In genomic region chr14:89544636-89545301, GRCh38 we compare ENCODE assay signal across 14 cellular contexts.
DNase-seq lines count a peak whose midpoint lies in the region; ATAC-seq and TF ChIP-seq lines count a peak whose summit lies in the region.
"Had no signal": no experiment of that assay in that cellular context is flagged by ENCODE, and none has a peak within 500 bp of the region (broad histone marks: within the 10 kb centered on the region; RNA-seq: fewer than 3 reads in every experiment).

No MANE protein-coding gene starts in this region.

- no TSS peak for BruUV-seq in IMR-90 (replicated peaks; lab: Mats Ljungman, UMichigan)

- TF ChIP-seq POLR2A in IMR-90 (IDR thresholded peaks at IDR 0.05; ENCODE audit: low read depth, low read length) = no peak

- no peak overlapping the region for H3K4me2 ChIP-seq in IMR-90 (ENCODE audit: low read depth, low read length)
- H3K4me2 ChIP-seq in mesendoderm (ENCODE audit: low read length) = no peak overlapping the region

- intact Hi-C loops in IMR-90 (cut with micrococcal nuclease) = loop anchor here (5.0 kb wide), 2 partner anchors 303 to 368 kb away; no protein-coding TSS in a partner anchor

- H2BK5ac ChIP-seq in IMR-90 (ENCODE audit: low read depth, low read length, poor library complexity, severe bottlenecking) = no peak overlapping the region
- H2BK5ac ChIP-seq in mesendoderm (ENCODE audit: low read length) = no peak overlapping the region

- in situ Hi-C loops in IMR-90 (cut with MboI; ENCODE audit: low sequenced_read_pairs) = no loop called here

- H4K5ac ChIP-seq in IMR-90 (ENCODE audit: low read depth, low read length) (no peak overlapping the region), mesendoderm (ENCODE audit: low read length) (no peak overlapping the region)

- H3K18ac ChIP-seq in IMR-90 (ENCODE audit: low read depth, low read length) (no peak overlapping the region), mesendoderm (ENCODE audit: low read length) (peak overlapping the region; percentile 28)

- H3K9me1 ChIP-seq in IMR-90 (ENCODE audit: insufficient read depth, low read length) = peaks cover 5% of the 10 kb centered on the region

- H3K9me3 ChIP-seq in IMR-90 (ENCODE audit: control insufficient read depth, insufficient read depth, low read length) = no peaks in the 10 kb centered on the region
- H3K9me3 ChIP-seq: neutrophil had no signal

- H4K8ac ChIP-seq in IMR-90 (ENCODE audit: low read depth in 2 of 2, low read length in 2 of 2) (no peak overlapping the region), mesendoderm (ENCODE audit: low read depth, low read length) (no peak overlapping the region)

- no peak overlapping the region for H3K56ac ChIP-seq in IMR-90 (ENCODE audit: extremely low read depth, insufficient read depth, low read length)
- H3K56ac ChIP-seq in mesendoderm (ENCODE audit: low read length) = no peak overlapping the region

- WGBS in IMR-90 (ENCODE audit: extremely low coverage in 2 of 2, insufficient read length in 1 of 2), 2 experiments = 100% methylated on average over 1 of the region's 6 CpGs; no CpG with 5 or more reads in 1 of the 2 experiments
- WGBS in mesendoderm (ENCODE audit: extremely low coverage, insufficient coverage, low lambda C conversion rate) = no CpG with 5 or more reads among the region's 6 CpGs

- no peak overlapping the region for H2BK120ac ChIP-seq in IMR-90 (ENCODE audit: low read depth, low read length)
- H2BK120ac ChIP-seq in mesendoderm (ENCODE audit: low read depth, low read length) = no peak overlapping the region

- TF ChIP-seq RAD21 in IMR-90 (IDR thresholded peaks at IDR 0.05; ENCODE audit: low read length) = no peak

- H3K4ac ChIP-seq in IMR-90 (ENCODE audit: low read depth, low read length) = no peak overlapping the region; the same call in 1 of the 2 replicates
- no peak overlapping the region for H3K4ac ChIP-seq in mesendoderm (ENCODE audit: low read depth, low read length)

- no peak for TF ChIP-seq CTCF in IMR-90 (conservative IDR thresholded peaks at IDR 0.05; ENCODE audit: low read depth, low read length)

- H2AK9ac ChIP-seq in IMR-90 (replicated peaks; ENCODE audit: low read depth, low read length, poor library complexity) = no peak overlapping the region

- H3K23ac ChIP-seq in IMR-90 (ENCODE audit: low read depth, low read length) (no peak overlapping the region), mesendoderm (ENCODE audit: low read length) (no peak overlapping the region)

- no peak for ATAC-seq in IMR-90 (ENCODE audit: low read depth)
- no peak for ATAC-seq in HG02885 (IDR thresholded peaks at IDR 0.05; ENCODE audit: poor library complexity, unreplicated experiment)
- ATAC-seq in HG03045 (IDR thresholded peaks at IDR 0.05; ENCODE audit: unreplicated experiment) = no peak
- no peak for ATAC-seq in HG02763 (IDR thresholded peaks at IDR 0.05; ENCODE audit: unreplicated experiment)

- no peak overlapping the region for H3K27ac ChIP-seq in IMR-90 (ENCODE audit: insufficient read depth, low read length)
- no peak overlapping the region for H3K27ac ChIP-seq in epithelial cell of prostate
- H3K27ac ChIP-seq in mesendoderm (ENCODE audit: low read depth, low read length) = no peak overlapping the region
- H3K27ac ChIP-seq: neutrophil had no signal

- H3K36me3 ChIP-seq in IMR-90 (ENCODE audit: control insufficient read depth, insufficient read depth, low read length) = peaks cover 1% of the 10 kb centered on the region; the same call in 1 of the 2 replicates
- H3K36me3 ChIP-seq in mesendoderm (ENCODE audit: control insufficient read depth, insufficient read depth, low read length) = no peaks in the 10 kb centered on the region
- H3K36me3 ChIP-seq: neutrophil had no signal

- no peak overlapping the region for H3K4me3 ChIP-seq in IMR-90 (ENCODE audit: insufficient read depth, low read depth, low read length)
- no peak overlapping the region for H3K4me3 ChIP-seq in mesendoderm (ENCODE audit: low read length)

- H2AFZ ChIP-seq in IMR-90 (replicated peaks; ENCODE audit: low read length, poor library complexity) = no peak overlapping the region

- DNase-seq in ELR (ENCODE audit: low read depth) (peak; percentile 36), IMR-90 (peak; percentile 47), epithelial cell of prostate (ENCODE audit: low read depth, low spot score) (peak; percentile 24), mesendoderm (no peak)
- DNase-seq: activated CD4-positive, alpha-beta memory T cell treated with anti-CD3 and anti-CD28 coated beads for 36 hours; caudate nucleus; kidney; NCI-H446; Right ventricle myocardium superior; T-helper 1 cell had no signal

- no peak overlapping the region; the same call in 1 of the 2 replicates for H4K91ac ChIP-seq in IMR-90 (ENCODE audit: insufficient read depth, low read depth, low read length)

- dilution Hi-C loops in IMR-90 (cut with HindIII; ENCODE audit: low sequenced_read_pairs, unreplicated experiment) = no loop called here

- no peak overlapping the region; the same call in 1 of the 2 replicates for H3K14ac ChIP-seq in IMR-90 (replicated peaks; ENCODE audit: low read depth, low read length)

- CTCF ChIA-PET in IMR-90 (lab: Yijun Ruan, JAX) = interaction anchor here (0.6 to 0.8 kb wide), 2 partner anchors 370 to 1228 kb away, joined by 3 read pairs; no protein-coding TSS in a partner anchor

- POLR2A ChIA-PET in IMR-90 (lab: Charles Lee; ENCODE audit: unreplicated experiment) = no interaction called here

- H3K79me1 ChIP-seq in IMR-90 (ENCODE audit: low read depth in 1 of 2, low read length in 2 of 2) (peaks cover 15 to 39% of the 10 kb centered on the region in 2 experiments), mesendoderm (ENCODE audit: low read length) (no peaks in the 10 kb centered on the region)

- H3K4me1 ChIP-seq in IMR-90 (ENCODE audit: control insufficient read depth, insufficient read depth, low read length) (peaks cover 9% of the 10 kb centered on the region), mesendoderm (ENCODE audit: control insufficient read depth, low read depth, low read length) (peaks cover 3% of the 10 kb centered on the region)

- H3K9ac ChIP-seq in IMR-90 (ENCODE audit: low read depth, low read length) = no peak overlapping the region
- H3K9ac ChIP-seq in mesendoderm (ENCODE audit: low read length) = no peak overlapping the region

- H2AK5ac ChIP-seq in IMR-90 (ENCODE audit: low read depth, low read length) = no peak overlapping the region
- H2AK5ac ChIP-seq in mesendoderm (ENCODE audit: low read length) = no peak overlapping the region

- H2BK15ac ChIP-seq in IMR-90 (ENCODE audit: low read depth, low read length) (no peak overlapping the region), mesendoderm (replicated peaks; ENCODE audit: low read depth) (no peak overlapping the region)

- H3K27me3 ChIP-seq in IMR-90 (ENCODE audit: control insufficient read depth, insufficient read depth, low read length) = no peaks in the 10 kb centered on the region
- no peaks in the 10 kb centered on the region for H3K27me3 ChIP-seq in mesendoderm (ENCODE audit: insufficient read depth, low read length, poor library complexity)
- H3K27me3 ChIP-seq: neutrophil had no signal

- H2BK20ac ChIP-seq in IMR-90 (ENCODE audit: low read depth, low read length) = 0 out of 2 replicates have a peak overlapping the region, but pooled peaks have one; percentile 20

- peaks cover 2% of the 10 kb centered on the region; the same call in 1 of the 2 replicates for H4K20me1 ChIP-seq in IMR-90 (ENCODE audit: insufficient read depth, low read length)

- no peaks in the 10 kb centered on the region for H3K79me2 ChIP-seq in mesendoderm (ENCODE audit: control insufficient read depth, insufficient read depth, low read length)

TF ChIP-seq in IMR-90, 13 proteins besides CTCF, POLR2A, EP300 and RAD21:
- TF ChIP-seq USF2 (IDR thresholded peaks at IDR 0.05; ENCODE audit: low read depth, low read length) = no peak
- TF ChIP-seq CEBPB (IDR thresholded peaks at IDR 0.05; ENCODE audit: low read depth, low read length) = peak; percentile 66
